ENCODE assay signal across 2 cellular contexts in the genomic region with DNA sequence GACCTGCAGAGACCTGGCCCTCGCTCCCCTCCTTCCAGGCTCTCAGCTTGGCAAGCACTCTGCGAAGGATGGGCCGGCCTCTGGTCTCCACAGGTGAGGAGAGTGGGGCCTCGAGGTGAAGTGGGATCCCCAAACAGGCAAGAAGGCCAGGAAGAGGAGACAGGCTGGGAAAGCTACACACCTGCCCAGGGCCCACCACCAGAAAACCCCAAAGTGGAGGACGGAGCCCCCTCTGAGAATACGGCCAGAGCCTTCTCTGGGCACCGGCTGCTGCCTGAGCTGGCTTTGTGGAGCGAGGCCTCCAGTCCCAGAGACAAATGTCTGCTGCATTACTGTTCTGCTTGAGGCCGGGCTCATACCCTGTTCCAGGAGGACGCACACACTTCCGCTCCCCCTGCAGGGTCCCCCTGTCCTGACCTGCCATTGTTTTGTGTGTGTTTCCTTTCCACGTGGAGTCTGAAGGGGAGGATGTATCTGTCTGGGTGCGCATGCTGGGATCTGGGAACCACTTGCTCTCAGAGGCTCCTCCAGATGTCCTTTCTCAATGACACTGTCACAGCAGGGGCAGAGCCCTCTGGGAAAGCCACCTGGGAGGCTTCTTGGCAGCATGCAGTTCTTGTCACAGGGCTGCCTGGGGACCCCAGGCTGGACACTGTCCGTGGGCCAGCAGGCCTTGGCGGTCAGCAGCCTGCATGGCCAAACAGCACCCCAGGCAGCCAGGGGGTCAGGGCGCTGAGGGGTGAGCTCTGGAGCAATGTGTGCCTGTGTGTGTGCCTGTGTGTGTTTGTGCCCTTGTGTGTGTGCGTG.
A peak's percentile ranks its signal among the peaks of the same experiment; 100 is the strongest.
TF ChIP-seq lines count a peak whose summit lies in the region.

No MANE protein-coding gene starts in this region.

TF ChIP-seq in endothelial cell of umbilical vein, 7 proteins besides CTCF, POLR2A, EP300 and RAD21:
- TF ChIP-seq MYC (IDR thresholded peaks at IDR 0.05; ENCODE audit: low read depth, low read length) (no peak), FOS (IDR thresholded peaks at IDR 0.05; ENCODE audit: borderline replicate concordance, insufficient read depth, low read length) (no peak), POLR2AphosphoS5 (IDR thresholded peaks at IDR 0.05; ENCODE audit: insufficient read depth, low read depth, low read length) (no peak), EZH2 (IDR thresholded peaks at IDR 0.05; ENCODE audit: borderline replicate concordance, low read depth, low read length, severe bottlenecking) (no peak), JUN (IDR thresholded peaks at IDR 0.05; ENCODE audit: borderline replicate concordance, insufficient read depth, insufficient read length, low read depth) (no peak), GATA2 (IDR thresholded peaks at IDR 0.05; ENCODE audit: insufficient read depth, insufficient read length, low read depth, low read length) (no peak)
- TF ChIP-seq, protein P1, sequence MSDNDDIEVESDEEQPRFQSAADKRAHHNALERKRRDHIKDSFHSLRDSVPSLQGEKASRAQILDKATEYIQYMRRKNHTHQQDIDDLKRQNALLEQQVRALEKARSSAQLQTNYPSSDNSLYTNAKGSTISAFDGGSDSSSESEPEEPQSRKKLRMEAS (IDR thresholded peaks at IDR 0.05; ENCODE audit: insufficient read depth, insufficient read length): peak; percentile 58

TF ChIP-seq in WTC11, 78 proteins besides CTCF, POLR2A, EP300 and RAD21:
- TF ChIP-seq, protein P1 (CRISPR knock-in tag; IDR thresholded peaks at IDR 0.05): no peak
- TF ChIP-seq HMGA2 (CRISPR knock-in tag; IDR thresholded peaks at IDR 0.05) (no peak), FOXJ3 (CRISPR knock-in tag; IDR thresholded peaks at IDR 0.05; ENCODE audit: borderline replicate concordance) (no peak), CREB1 (CRISPR knock-in tag; IDR thresholded peaks at IDR 0.05) (no peak), ZNF219 (CRISPR knock-in tag; IDR thresholded peaks at IDR 0.05; ENCODE audit: borderline replicate concordance) (no peak), SMAD3 (CRISPR knock-in tag; IDR thresholded peaks at IDR 0.05; ENCODE audit: borderline replicate concordance) (no peak), ZNF317 (CRISPR knock-in tag; IDR thresholded peaks at IDR 0.05; ENCODE audit: borderline replicate concordance, low read depth) (no peak), NFYB (CRISPR knock-in tag; conservative IDR thresholded peaks at IDR 0.05; ENCODE audit: low read depth) (no peak), NR3C1 (CRISPR knock-in tag; conservative IDR thresholded peaks at IDR 0.05; ENCODE audit: low read depth) (no peak), JUN (CRISPR knock-in tag; IDR thresholded peaks at IDR 0.05) (no peak), CBFB (CRISPR knock-in tag; IDR thresholded peaks at IDR 0.05; ENCODE audit: low read depth) (no peak), RORB (CRISPR knock-in tag; IDR thresholded peaks at IDR 0.05) (no peak)
- TF ChIP-seq, protein P2, sequence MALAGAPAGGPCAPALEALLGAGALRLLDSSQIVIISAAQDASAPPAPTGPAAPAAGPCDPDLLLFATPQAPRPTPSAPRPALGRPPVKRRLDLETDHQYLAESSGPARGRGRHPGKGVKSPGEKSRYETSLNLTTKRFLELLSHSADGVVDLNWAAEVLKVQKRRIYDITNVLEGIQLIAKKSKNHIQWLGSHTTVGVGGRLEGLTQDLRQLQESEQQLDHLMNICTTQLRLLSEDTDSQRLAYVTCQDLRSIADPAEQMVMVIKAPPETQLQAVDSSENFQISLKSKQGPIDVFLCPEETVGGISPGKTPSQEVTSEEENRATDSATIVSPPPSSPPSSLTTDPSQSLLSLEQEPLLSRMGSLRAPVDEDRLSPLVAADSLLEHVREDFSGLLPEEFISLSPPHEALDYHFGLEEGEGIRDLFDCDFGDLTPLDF (CRISPR knock-in tag; IDR thresholded peaks at IDR 0.05): no peak
- TF ChIP-seq, protein P3, sequence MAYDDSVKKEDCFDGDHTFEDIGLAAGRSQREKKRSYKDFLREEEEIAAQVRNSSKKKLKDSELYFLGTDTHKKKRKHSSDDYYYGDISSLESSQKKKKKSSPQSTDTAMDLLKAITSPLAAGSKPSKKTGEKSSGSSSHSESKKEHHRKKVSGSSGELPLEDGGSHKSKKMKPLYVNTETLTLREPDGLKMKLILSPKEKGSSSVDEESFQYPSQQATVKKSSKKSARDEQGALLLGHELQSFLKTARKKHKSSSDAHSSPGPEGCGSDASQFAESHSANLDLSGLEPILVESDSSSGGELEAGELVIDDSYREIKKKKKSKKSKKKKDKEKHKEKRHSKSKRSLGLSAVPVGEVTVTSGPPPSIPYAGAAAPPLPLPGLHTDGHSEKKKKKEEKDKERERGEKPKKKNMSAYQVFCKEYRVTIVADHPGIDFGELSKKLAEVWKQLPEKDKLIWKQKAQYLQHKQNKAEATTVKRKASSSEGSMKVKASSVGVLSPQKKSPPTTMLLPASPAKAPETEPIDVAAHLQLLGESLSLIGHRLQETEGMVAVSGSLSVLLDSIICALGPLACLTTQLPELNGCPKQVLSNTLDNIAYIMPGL (CRISPR knock-in tag; IDR thresholded peaks at IDR 0.05): no peak
- TF ChIP-seq, protein P4, sequence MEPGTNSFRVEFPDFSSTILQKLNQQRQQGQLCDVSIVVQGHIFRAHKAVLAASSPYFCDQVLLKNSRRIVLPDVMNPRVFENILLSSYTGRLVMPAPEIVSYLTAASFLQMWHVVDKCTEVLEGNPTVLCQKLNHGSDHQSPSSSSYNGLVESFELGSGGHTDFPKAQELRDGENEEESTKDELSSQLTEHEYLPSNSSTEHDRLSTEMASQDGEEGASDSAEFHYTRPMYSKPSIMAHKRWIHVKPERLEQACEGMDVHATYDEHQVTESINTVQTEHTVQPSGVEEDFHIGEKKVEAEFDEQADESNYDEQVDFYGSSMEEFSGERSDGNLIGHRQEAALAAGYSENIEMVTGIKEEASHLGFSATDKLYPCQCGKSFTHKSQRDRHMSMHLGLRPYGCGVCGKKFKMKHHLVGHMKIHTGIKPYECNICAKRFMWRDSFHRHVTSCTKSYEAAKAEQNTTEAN (CRISPR knock-in tag; IDR thresholded peaks at IDR 0.05): no peak
- TF ChIP-seq, protein P5, sequence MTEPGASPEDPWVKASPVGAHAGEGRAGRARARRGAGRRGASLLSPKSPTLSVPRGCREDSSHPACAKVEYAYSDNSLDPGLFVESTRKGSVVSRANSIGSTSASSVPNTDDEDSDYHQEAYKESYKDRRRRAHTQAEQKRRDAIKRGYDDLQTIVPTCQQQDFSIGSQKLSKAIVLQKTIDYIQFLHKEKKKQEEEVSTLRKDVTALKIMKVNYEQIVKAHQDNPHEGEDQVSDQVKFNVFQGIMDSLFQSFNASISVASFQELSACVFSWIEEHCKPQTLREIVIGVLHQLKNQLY (CRISPR knock-in tag; IDR thresholded peaks at IDR 0.05): no peak
- TF ChIP-seq, protein P6, sequence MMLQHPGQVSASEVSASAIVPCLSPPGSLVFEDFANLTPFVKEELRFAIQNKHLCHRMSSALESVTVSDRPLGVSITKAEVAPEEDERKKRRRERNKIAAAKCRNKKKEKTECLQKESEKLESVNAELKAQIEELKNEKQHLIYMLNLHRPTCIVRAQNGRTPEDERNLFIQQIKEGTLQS (CRISPR knock-in tag; conservative IDR thresholded peaks at IDR 0.05): no peak
- TF ChIP-seq, protein P7, sequence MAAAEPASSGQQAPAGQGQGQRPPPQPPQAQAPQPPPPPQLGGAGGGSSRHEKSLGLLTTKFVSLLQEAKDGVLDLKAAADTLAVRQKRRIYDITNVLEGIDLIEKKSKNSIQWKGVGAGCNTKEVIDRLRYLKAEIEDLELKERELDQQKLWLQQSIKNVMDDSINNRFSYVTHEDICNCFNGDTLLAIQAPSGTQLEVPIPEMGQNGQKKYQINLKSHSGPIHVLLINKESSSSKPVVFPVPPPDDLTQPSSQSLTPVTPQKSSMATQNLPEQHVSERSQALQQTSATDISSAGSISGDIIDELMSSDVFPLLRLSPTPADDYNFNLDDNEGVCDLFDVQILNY (CRISPR knock-in tag; IDR thresholded peaks at IDR 0.05): no peak
